1 cellular context compared by ENCODE assay signal in the genomic region with DNA sequence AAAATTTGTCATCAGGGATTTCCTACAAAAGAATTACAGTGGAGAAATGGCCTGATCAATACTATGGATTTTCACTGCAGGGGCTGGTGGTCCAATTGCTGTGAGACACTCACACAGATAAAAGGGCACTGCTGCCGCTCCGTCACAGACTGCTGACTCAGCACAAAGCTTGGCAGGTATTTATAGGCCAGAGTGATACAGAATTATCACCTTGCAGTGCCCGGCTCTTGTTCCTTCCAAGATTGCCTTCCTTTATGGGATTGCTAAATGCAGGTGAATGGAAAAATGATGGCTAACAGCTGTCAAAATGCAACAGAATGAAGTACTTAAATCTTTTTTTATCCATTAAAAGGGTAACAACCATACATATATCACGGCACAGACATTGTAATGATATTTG.
TF ChIP-seq lines count a peak whose summit lies in the region.

No MANE protein-coding gene starts in this region.

TF ChIP-seq in GM23338, 12 proteins besides CTCF, POLR2A, EP300 and RAD21 (continued from another document):
- TF ChIP-seq, protein P1, sequence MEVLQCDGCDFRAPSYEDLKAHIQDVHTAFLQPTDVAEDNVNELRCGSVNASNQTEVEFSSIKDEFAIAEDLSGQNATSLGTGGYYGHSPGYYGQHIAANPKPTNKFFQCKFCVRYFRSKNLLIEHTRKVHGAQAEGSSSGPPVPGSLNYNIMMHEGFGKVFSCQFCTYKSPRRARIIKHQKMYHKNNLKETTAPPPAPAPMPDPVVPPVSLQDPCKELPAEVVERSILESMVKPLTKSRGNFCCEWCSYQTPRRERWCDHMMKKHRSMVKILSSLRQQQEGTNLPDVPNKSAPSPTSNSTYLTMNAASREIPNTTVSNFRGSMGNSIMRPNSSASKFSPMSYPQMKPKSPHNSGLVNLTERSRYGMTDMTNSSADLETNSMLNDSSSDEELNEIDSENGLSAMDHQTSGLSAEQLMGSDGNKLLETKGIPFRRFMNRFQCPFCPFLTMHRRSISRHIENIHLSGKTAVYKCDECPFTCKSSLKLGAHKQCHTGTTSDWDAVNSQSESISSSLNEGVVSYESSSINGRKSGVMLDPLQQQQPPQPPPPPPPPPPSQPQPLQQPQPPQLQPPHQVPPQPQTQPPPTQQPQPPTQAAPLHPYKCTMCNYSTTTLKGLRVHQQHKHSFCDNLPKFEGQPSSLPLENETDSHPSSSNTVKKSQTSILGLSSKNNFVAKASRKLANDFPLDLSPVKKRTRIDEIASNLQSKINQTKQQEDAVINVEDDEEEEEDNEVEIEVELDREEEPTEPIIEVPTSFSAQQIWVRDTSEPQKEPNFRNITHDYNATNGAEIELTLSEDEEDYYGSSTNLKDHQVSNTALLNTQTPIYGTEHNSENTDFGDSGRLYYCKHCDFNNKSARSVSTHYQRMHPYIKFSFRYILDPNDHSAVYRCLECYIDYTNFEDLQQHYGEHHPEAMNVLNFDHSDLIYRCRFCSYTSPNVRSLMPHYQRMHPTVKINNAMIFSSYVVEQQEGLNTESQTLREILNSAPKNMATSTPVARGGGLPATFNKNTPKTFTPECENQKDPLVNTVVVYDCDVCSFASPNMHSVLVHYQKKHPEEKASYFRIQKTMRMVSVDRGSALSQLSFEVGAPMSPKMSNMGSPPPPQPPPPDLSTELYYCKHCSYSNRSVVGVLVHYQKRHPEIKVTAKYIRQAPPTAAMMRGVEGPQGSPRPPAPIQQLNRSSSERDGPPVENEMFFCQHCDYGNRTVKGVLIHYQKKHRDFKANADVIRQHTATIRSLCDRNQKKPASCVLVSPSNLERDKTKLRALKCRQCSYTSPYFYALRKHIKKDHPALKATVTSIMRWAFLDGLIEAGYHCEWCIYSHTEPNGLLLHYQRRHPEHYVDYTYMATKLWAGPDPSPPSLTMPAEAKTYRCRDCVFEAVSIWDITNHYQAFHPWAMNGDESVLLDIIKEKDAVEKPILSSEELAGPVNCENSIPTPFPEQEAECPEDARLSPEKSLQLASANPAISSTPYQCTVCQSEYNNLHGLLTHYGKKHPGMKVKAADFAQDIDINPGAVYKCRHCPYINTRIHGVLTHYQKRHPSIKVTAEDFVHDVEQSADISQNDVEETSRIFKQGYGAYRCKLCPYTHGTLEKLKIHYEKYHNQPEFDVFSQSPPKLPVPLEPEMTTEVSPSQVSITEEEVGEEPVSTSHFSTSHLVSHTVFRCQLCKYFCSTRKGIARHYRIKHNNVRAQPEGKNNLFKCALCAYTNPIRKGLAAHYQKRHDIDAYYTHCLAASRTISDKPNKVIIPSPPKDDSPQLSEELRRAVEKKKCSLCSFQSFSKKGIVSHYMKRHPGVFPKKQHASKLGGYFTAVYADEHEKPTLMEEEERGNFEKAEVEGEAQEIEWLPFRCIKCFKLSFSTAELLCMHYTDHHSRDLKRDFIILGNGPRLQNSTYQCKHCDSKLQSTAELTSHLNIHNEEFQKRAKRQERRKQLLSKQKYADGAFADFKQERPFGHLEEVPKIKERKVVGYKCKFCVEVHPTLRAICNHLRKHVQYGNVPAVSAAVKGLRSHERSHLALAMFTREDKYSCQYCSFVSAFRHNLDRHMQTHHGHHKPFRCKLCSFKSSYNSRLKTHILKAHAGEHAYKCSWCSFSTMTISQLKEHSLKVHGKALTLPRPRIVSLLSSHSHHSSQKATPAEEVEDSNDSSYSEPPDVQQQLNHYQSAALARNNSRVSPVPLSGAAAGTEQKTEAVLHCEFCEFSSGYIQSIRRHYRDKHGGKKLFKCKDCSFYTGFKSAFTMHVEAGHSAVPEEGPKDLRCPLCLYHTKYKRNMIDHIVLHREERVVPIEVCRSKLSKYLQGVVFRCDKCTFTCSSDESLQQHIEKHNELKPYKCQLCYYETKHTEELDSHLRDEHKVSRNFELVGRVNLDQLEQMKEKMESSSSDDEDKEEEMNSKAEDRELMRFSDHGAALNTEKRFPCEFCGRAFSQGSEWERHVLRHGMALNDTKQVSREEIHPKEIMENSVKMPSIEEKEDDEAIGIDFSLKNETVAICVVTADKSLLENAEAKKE (CRISPR knock-in tag; IDR thresholded peaks at IDR 0.05), result no peak
- TF ChIP-seq, protein P2, sequence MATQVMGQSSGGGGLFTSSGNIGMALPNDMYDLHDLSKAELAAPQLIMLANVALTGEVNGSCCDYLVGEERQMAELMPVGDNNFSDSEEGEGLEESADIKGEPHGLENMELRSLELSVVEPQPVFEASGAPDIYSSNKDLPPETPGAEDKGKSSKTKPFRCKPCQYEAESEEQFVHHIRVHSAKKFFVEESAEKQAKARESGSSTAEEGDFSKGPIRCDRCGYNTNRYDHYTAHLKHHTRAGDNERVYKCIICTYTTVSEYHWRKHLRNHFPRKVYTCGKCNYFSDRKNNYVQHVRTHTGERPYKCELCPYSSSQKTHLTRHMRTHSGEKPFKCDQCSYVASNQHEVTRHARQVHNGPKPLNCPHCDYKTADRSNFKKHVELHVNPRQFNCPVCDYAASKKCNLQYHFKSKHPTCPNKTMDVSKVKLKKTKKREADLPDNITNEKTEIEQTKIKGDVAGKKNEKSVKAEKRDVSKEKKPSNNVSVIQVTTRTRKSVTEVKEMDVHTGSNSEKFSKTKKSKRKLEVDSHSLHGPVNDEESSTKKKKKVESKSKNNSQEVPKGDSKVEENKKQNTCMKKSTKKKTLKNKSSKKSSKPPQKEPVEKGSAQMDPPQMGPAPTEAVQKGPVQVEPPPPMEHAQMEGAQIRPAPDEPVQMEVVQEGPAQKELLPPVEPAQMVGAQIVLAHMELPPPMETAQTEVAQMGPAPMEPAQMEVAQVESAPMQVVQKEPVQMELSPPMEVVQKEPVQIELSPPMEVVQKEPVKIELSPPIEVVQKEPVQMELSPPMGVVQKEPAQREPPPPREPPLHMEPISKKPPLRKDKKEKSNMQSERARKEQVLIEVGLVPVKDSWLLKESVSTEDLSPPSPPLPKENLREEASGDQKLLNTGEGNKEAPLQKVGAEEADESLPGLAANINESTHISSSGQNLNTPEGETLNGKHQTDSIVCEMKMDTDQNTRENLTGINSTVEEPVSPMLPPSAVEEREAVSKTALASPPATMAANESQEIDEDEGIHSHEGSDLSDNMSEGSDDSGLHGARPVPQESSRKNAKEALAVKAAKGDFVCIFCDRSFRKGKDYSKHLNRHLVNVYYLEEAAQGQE (IDR thresholded peaks at IDR 0.05; ENCODE audit: unreplicated experiment), result no peak
